17 cellular contexts compared by ENCODE assay signal in the genomic region with DNA sequence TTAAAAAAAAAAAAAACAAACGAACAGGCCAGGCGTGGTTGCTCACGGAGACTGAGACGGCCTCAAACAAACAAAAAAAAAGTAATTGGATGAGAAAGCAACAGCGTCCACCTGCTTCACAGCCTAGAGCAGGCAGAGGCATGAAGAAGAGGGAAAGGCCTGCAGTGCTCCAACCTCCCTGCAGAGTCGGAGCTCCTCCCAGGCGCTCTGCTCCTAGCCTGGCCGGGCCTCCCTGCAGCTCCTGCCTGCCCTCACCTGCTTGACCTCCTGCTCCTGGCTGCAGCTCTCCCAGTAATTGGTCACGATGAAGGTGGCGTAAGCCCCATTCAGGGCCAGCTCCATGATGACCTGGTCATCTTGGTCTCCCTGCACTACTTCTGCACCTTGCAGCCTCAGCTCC. TPM values are rescaled to one million over a fixed set of nuclear protein-coding genes. Genes with fewer than 3 reads are reported as not detected.
DNase-seq lines count a peak whose midpoint lies in the region; ATAC-seq, FAIRE-seq and TF ChIP-seq lines count a peak whose summit lies in the region.
"Had no signal": no experiment of that assay in that cellular context is flagged by ENCODE, and none has a peak within 500 bp of the region (broad histone marks: within the 10 kb centered on the region; RNA-seq: fewer than 3 reads in every experiment).

No MANE protein-coding gene starts in this region.

- peak overlapping the region in 1 of 2 experiments; percentile 3; a peak in 1 of 4 replicates for H3K9ac ChIP-seq in K562 (ENCODE audit: insufficient read depth in 1 of 2, low read depth in 2 of 2, low read length in 2 of 2)
- H3K9ac ChIP-seq: BLaER1 had no signal

- H3K9me3 ChIP-seq in CD8-positive, alpha-beta memory T cell (ENCODE audit: low read length) = no peaks in the 10 kb centered on the region
- H3K9me3 ChIP-seq in K562 (replicated peaks; ENCODE audit: control insufficient read depth, insufficient read depth, low read depth, low read length) (no peaks in the 10 kb centered on the region), neutrophil (no peaks in the 10 kb centered on the region)
- H3K9me3 ChIP-seq: BLaER1, Caco-2 had no signal

- CTCF ChIA-PET in CD8-positive, alpha-beta memory T cell (lab: Charles Lee) = interaction anchor here (1.7 kb wide), 1 partner anchor 9 kb away, joined by 4 read pairs; no protein-coding TSS in a partner anchor
- CTCF ChIA-PET in K562 (lab: Yijun Ruan, JAX; ENCODE audit: low intra/inter-chr PET ratio) = no interaction called here

- no peaks in the 10 kb centered on the region for H3K27me3 ChIP-seq in CD8-positive, alpha-beta memory T cell (ENCODE audit: insufficient read depth, low read length, poor library complexity, severe bottlenecking)
- H3K27me3 ChIP-seq in K562 (ENCODE audit: control insufficient read depth in 2 of 2, insufficient read depth in 2 of 2, low read length in 2 of 2) (no peaks in the 10 kb centered on the region), neutrophil (no peaks in the 10 kb centered on the region)
- H3K27me3 ChIP-seq: BLaER1 had no signal

- H3K27ac ChIP-seq in CD8-positive, alpha-beta memory T cell (ENCODE audit: low read depth, low read length) = no peak overlapping the region
- no peak overlapping the region for H3K27ac ChIP-seq in K562 (ENCODE audit: extremely low read depth, low read depth, low read length)
- H3K27ac ChIP-seq in neutrophil = peak overlapping the region; percentile 25
- H3K27ac ChIP-seq: BLaER1 had no signal

- TF ChIP-seq EP300 in K562 (IDR thresholded peaks at IDR 0.05; ENCODE audit: low read length) = no peak

- H3K4me1 ChIP-seq in CD8-positive, alpha-beta memory T cell (ENCODE audit: insufficient read depth, low read length) = peaks cover 30% of the 10 kb centered on the region
- H3K4me1 ChIP-seq in K562 (replicated peaks in 1 of 2; ENCODE audit: control insufficient read depth in 2 of 2, insufficient read depth in 2 of 2, low read length in 2 of 2) (peaks cover 3 to 12% of the 10 kb centered on the region in 2 experiments; a peak in 3 of 5 replicates), neutrophil (ENCODE audit: control insufficient read depth in 1 of 2, insufficient read depth in 1 of 2, low read depth in 1 of 2, low read length in 1 of 2) (peaks cover 2 to 14% of the 10 kb centered on the region in 2 experiments)

- no peak overlapping the region for H3K4me3 Mint-ChIP-seq in CD8-positive, alpha-beta memory T cell
- H3K4me3 Mint-ChIP-seq in natural killer cell = no peak overlapping the region
- H3K4me3 Mint-ChIP-seq: CD14-positive monocyte had no signal

- peaks cover 12% of the 10 kb centered on the region for H3K36me3 ChIP-seq in CD8-positive, alpha-beta memory T cell (ENCODE audit: insufficient read depth, low read length)
- H3K36me3 ChIP-seq in K562 (ENCODE audit: control insufficient read depth, insufficient read depth, low read length) = peaks cover 58% of the 10 kb centered on the region; the same call in 2 of the 3 replicates
- H3K36me3 ChIP-seq in neutrophil = peaks cover 23% of the 10 kb centered on the region

- DNase-seq in NCI-H2227 (lab: John Stamatoyannopoulos, UW; ENCODE audit: unreplicated experiment) (peak; percentile 54), NCI-H2227 treated with DMSO at 0.1 percent for 48 hours (lab: John Stamatoyannopoulos, UW) (no peak), K562 (ENCODE audit: extremely low read depth in 1 of 4, low spot score in 3 of 4) (no peak), OCI-M1 (lab: John Stamatoyannopoulos, UW) (no peak), natural killer cell (no peak)
- DNase-seq in CD8-positive, alpha-beta memory T cell = no peak
- DNase-seq: 8988T, Caco-2, DMS79 treated with DMSO at 0.1 percent for 48 hours, GF-D8, GOT3, H7, KBM-7 had no signal

- H3K4me2 ChIP-seq in K562 (ENCODE audit: insufficient read depth, low read length) = no peak overlapping the region
- H3K4me2 ChIP-seq: BLaER1 had no signal

- peaks cover 21% of the 10 kb centered on the region for H3K79me2 ChIP-seq in K562 (ENCODE audit: control insufficient read depth, insufficient read depth, low read length)

- no peaks in the 10 kb centered on the region for H3K9me1 ChIP-seq in K562 (ENCODE audit: control insufficient read depth, insufficient read depth, low read length)

- in situ Hi-C loops in K562 (cut with MboI) = no loop called here

- H3K4me1 Mint-ChIP-seq in CD8-positive, alpha-beta memory T cell = peaks cover 35 to 47% (median 44%) of the 10 kb centered on the region in 3 donors
- peaks cover 30 to 37% of the 10 kb centered on the region in 2 donors for H3K4me1 Mint-ChIP-seq in natural killer cell

- H4K20me1 ChIP-seq in K562 (replicated peaks; ENCODE audit: control insufficient read depth, insufficient read depth, low read length) = no peaks in the 10 kb centered on the region

- TF ChIP-seq CTCF in K562 (IDR thresholded peaks at IDR 0.05 in 2 of 3, conservative IDR thresholded peaks at IDR 0.05 in 1 of 3; ENCODE audit: insufficient read depth in 2 of 3, low read depth in 1 of 3, low read length in 3 of 3) (no peak), neutrophil (IDR thresholded peaks at IDR 0.05) (no peak), natural killer cell (IDR thresholded peaks at IDR 0.05) (no peak)

- intact Hi-C loops in K562 (cut with micrococcal nuclease) (no loop called here), natural killer cell (cut with micrococcal nuclease) (no loop called here)

- H3K4me3 ChIP-seq in CD8-positive, alpha-beta memory T cell (ENCODE audit: low read length) = no peak overlapping the region
- no peak overlapping the region for H3K4me3 ChIP-seq in K562
- H3K4me3 ChIP-seq in neutrophil (ENCODE audit: low read depth in 1 of 2, low read length in 1 of 2) = no peak overlapping the region
- H3K4me3 ChIP-seq: BLaER1 had no signal

- H3K27ac Mint-ChIP-seq in CD8-positive, alpha-beta memory T cell = peak overlapping the region in 5 of 8 donors; percentile 23 to 68 (median 54)
- H3K27ac Mint-ChIP-seq in natural killer cell = no peak overlapping the region
- H3K27ac Mint-ChIP-seq: CD14-positive monocyte had no signal

- POLR2A ChIA-PET in CD8-positive, alpha-beta memory T cell (lab: Charles Lee) = interaction anchor here (0.5 kb wide), 1 partner anchor 33 kb away, joined by 3 read pairs; no protein-coding TSS in a partner anchor
- POLR2A ChIA-PET in K562 (lab: Yijun Ruan, JAX) = interaction anchor here (0.7 to 6.6 kb wide), 2 partner anchors 8 to 105 kb away, joined by 3 to 59 read pairs; no protein-coding TSS in a partner anchor

- ATAC-seq in K562 (no peak), HG03342 (IDR thresholded peaks at IDR 0.05; ENCODE audit: unreplicated experiment) (no peak), natural killer cell (no peak)

- no peaks in the 10 kb centered on the region for H3K9me3 Mint-ChIP-seq in CD8-positive, alpha-beta memory T cell
- H3K9me3 Mint-ChIP-seq in natural killer cell = no peaks in the 10 kb centered on the region
- H3K9me3 Mint-ChIP-seq: CD14-positive monocyte had no signal

- no TSS peak for BruUV-seq in K562 (replicated peaks; lab: Mats Ljungman, UMichigan)

- peaks cover 7 to 49% (median 15%) of the 10 kb centered on the region in 3 donors for H3K36me3 Mint-ChIP-seq in CD8-positive, alpha-beta memory T cell
- no peaks in the 10 kb centered on the region for H3K36me3 Mint-ChIP-seq in natural killer cell

- TF ChIP-seq POLR2A in K562 (conservative IDR thresholded peaks at IDR 0.05) = no peak

- H2AFZ ChIP-seq in K562 (ENCODE audit: low read depth, low read length) = no peak overlapping the region

- no peaks in the 10 kb centered on the region for H3K27me3 Mint-ChIP-seq in CD8-positive, alpha-beta memory T cell
- H3K27me3 Mint-ChIP-seq in natural killer cell (ENCODE audit: low read depth in 2 of 2) = no peaks in the 10 kb centered on the region

- 98% methylated on average over 6 of the region's 10 CpGs for WGBS in K562 (ENCODE audit: insufficient coverage, low coverage, missing lambda C conversion rate)

- FAIRE-seq in K562 (lab: Jason Lieb, UNC) = no peak

- TF ChIP-seq RAD21 in K562 (CRISPR knock-in tag; conservative IDR thresholded peaks at IDR 0.05 in 1 of 2, IDR thresholded peaks at IDR 0.05 in 1 of 2) = no peak

RNA-seq across cellular contexts. Expression of a gene that starts 5.5 kb away (rescaled TPM):
- total RNA-seq in CD8-positive, alpha-beta memory T cell = 10 to 100 TPM; 63.8 to 65.8 TPM
- polyA plus RNA-seq in CD8-positive, alpha-beta memory T cell = 75.4 TPM
- 43.9 and 112 TPM in 2 replicates for total RNA-seq in K562 (2011; cell fraction: chromatin; rRNA removed; ENCODE audit: low replicate concordance)
- total RNA-seq in K562 (2011; cell fraction: nucleolus; rRNA removed) = 97.0 and 99.2 TPM in 2 replicates
- total RNA-seq in K562 (2011; cell fraction: nucleoplasm; rRNA removed) = 59.2 and 66.6 TPM in 2 replicates
- total RNA-seq in K562 (2014; rRNA removed) (111 and 116 TPM in 2 replicates), K562 (2014; rRNA removed; fragmentation: Illumina TruSeq; extraction: Trizol) (22.7 and 31.4 TPM in 2 replicates), K562 (2015; rRNA removed; fragmentation: Illumina TruSeq; extraction: Trizol) (62.5 and 66.7 TPM in 2 replicates), K562 (2021) (84.1 and 93.6 TPM in 2 replicates), natural killer cell (10 to 100 TPM; 66.6 to 71.2 (median 69.8) TPM)
- polyA plus RNA-seq in K562 (2011; rRNA removed) (51.1 and 59.7 TPM in 2 replicates), K562 (2014; fragmentation: Illumina TruSeq; extraction: Trizol) (63.2 and 88.3 TPM in 2 replicates), K562 (2014; fragmentation: Nextera tagmentation; extraction: Ambion mirVana) (10 to 100 TPM in 1 of 2 experiments, 1 to 10 TPM in 1; 6.3 to 16.8 TPM), K562 (2014; rRNA removed) (83.9 and 90.2 TPM in 2 replicates)
- 105 and 154 TPM in 2 replicates for polyA plus RNA-seq in K562 (2011; cell fraction: cytosol; rRNA removed)
- 56.5 and 83.6 TPM in 2 replicates for polyA plus RNA-seq in K562 (2011; cell fraction: nucleus; rRNA removed)
- 64.0 and 95.8 TPM in 2 replicates for polyA plus RNA-seq in K562 (2012)
- 37.2 and 42.5 TPM in 2 replicates for polyA minus RNA-seq in K562 (2011; rRNA and poly(A)+ RNA removed)
- 39.4 and 52.3 TPM in 2 replicates for polyA minus RNA-seq in K562 (2011; cell fraction: cytosol; rRNA and poly(A)+ RNA removed)
- 24.5 and 26.7 TPM in 2 replicates for polyA minus RNA-seq in K562 (2011; cell fraction: nucleus; rRNA and poly(A)+ RNA removed)

RNA-seq across cellular contexts. Expression of a gene that starts 7.2 kb away (rescaled TPM):
- 10 to 100 TPM; 87.5 to 95.2 TPM for total RNA-seq in CD8-positive, alpha-beta memory T cell
- 178 TPM for polyA plus RNA-seq in CD8-positive, alpha-beta memory T cell
- total RNA-seq in K562 (2011; cell fraction: chromatin; rRNA removed; ENCODE audit: low replicate concordance) = 31.3 and 64.7 TPM in 2 replicates
- 39.3 and 41.4 TPM in 2 replicates for total RNA-seq in K562 (2011; cell fraction: nucleolus; rRNA removed)
- 40.9 and 52.2 TPM in 2 replicates for total RNA-seq in K562 (2011; cell fraction: nucleoplasm; rRNA removed)
- 78.6 and 84.7 TPM in 2 replicates for total RNA-seq in K562 (2014; rRNA removed)
- 43.9 and 50.4 TPM in 2 replicates for total RNA-seq in K562 (2014; rRNA removed; fragmentation: Illumina TruSeq; extraction: Trizol)
- total RNA-seq in K562 (2015; rRNA removed; fragmentation: Illumina TruSeq; extraction: Trizol) = 60.0 and 66.7 TPM in 2 replicates
- 57.4 and 63.9 TPM in 2 replicates for total RNA-seq in K562 (2021)
- polyA plus RNA-seq in K562 (2011; rRNA removed) = 55.5 and 55.8 TPM in 2 replicates
- 47.4 and 72.1 TPM in 2 replicates for polyA plus RNA-seq in K562 (2011; cell fraction: cytosol; rRNA removed)
- polyA plus RNA-seq in K562 (2011; cell fraction: nucleus; rRNA removed) = 28.3 and 31.1 TPM in 2 replicates
- 55.2 and 61.7 TPM in 2 replicates for polyA plus RNA-seq in K562 (2012)
- polyA plus RNA-seq in K562 (2014; fragmentation: Illumina TruSeq; extraction: Trizol) = 62.8 and 71.3 TPM in 2 replicates
- polyA plus RNA-seq in K562 (2014; fragmentation: Nextera tagmentation; extraction: Ambion mirVana) = 10 to 100 TPM; 26.8 to 46.3 TPM
- polyA plus RNA-seq in K562 (2014; rRNA removed) = 87.4 and 88.1 TPM in 2 replicates
- polyA minus RNA-seq in K562 (2011; rRNA and poly(A)+ RNA removed) = 43.3 and 52.3 TPM in 2 replicates
- polyA minus RNA-seq in K562 (2011; cell fraction: cytosol; rRNA and poly(A)+ RNA removed) = 16.7 and 17.6 TPM in 2 replicates
- polyA minus RNA-seq in K562 (2011; cell fraction: nucleus; rRNA and poly(A)+ RNA removed) = 13.6 and 15.0 TPM in 2 replicates
- total RNA-seq in natural killer cell = 100 to 1,000 TPM in 1 of 3 donors, 10 to 100 TPM in 2; 66.0 to 104 (median 77.3) TPM

RNA-seq across cellular contexts. Expression of a gene that starts 43.3 kb away (rescaled TPM):
- 100 to 1,000 TPM; 104 to 108 TPM for total RNA-seq in CD8-positive, alpha-beta memory T cell
- polyA plus RNA-seq in CD8-positive, alpha-beta memory T cell = 51.1 TPM
- total RNA-seq in K562 (2011; cell fraction: chromatin; rRNA removed; ENCODE audit: low replicate concordance) = 136 and 226 TPM in 2 replicates
- 126 and 149 TPM in 2 replicates for total RNA-seq in K562 (2011; cell fraction: nucleolus; rRNA removed)
- total RNA-seq in K562 (2011; cell fraction: nucleoplasm; rRNA removed) = 142 and 159 TPM in 2 replicates
- total RNA-seq in K562 (2014; rRNA removed) (105 and 143 TPM in 2 replicates), K562 (2014; rRNA removed; fragmentation: Illumina TruSeq; extraction: Trizol) (59.6 and 64.7 TPM in 2 replicates), K562 (2015; rRNA removed; fragmentation: Illumina TruSeq; extraction: Trizol) (77.0 and 78.4 TPM in 2 replicates), K562 (2021) (86.1 and 86.6 TPM in 2 replicates), natural killer cell (10 to 100 TPM; 22.1 to 34.2 (median 27.2) TPM)
- polyA plus RNA-seq in K562 (2011; rRNA removed) (67.0 and 79.0 TPM in 2 replicates), K562 (2014; fragmentation: Illumina TruSeq; extraction: Trizol) (80.0 and 88.3 TPM in 2 replicates), K562 (2014; fragmentation: Nextera tagmentation; extraction: Ambion mirVana) (10 to 100 TPM in 1 of 2 experiments, 1 to 10 TPM in 1; 8.1 to 14.1 TPM), K562 (2014; rRNA removed) (91.2 and 121 TPM in 2 replicates)
- polyA plus RNA-seq in K562 (2011; cell fraction: cytosol; rRNA removed) = 67.8 and 77.0 TPM in 2 replicates
- 144 and 165 TPM in 2 replicates for polyA plus RNA-seq in K562 (2011; cell fraction: nucleus; rRNA removed)
- polyA plus RNA-seq in K562 (2012) = 62.5 and 74.7 TPM in 2 replicates
- polyA minus RNA-seq in K562 (2011; rRNA and poly(A)+ RNA removed) = 40.6 and 53.4 TPM in 2 replicates
- 33.4 and 38.2 TPM in 2 replicates for polyA minus RNA-seq in K562 (2011; cell fraction: cytosol; rRNA and poly(A)+ RNA removed)
- 41.6 and 64.8 TPM in 2 replicates for polyA minus RNA-seq in K562 (2011; cell fraction: nucleus; rRNA and poly(A)+ RNA removed)

RNA-seq across cellular contexts. Expression of a gene that starts 52.6 kb away (rescaled TPM):
- total RNA-seq in CD8-positive, alpha-beta memory T cell = 10 to 100 TPM; 92.0 to 96.3 TPM
- 129 TPM for polyA plus RNA-seq in CD8-positive, alpha-beta memory T cell
- 91.2 and 301 TPM in 2 replicates for total RNA-seq in K562 (2011; cell fraction: chromatin; rRNA removed; ENCODE audit: low replicate concordance)
- total RNA-seq in K562 (2011; cell fraction: nucleolus; rRNA removed) = 159 and 160 TPM in 2 replicates
- total RNA-seq in K562 (2011; cell fraction: nucleoplasm; rRNA removed) = 112 and 116 TPM in 2 replicates
- total RNA-seq in K562 (2014; rRNA removed) (30.5 and 37.8 TPM in 2 replicates), K562 (2014; rRNA removed; fragmentation: Illumina TruSeq; extraction: Trizol) (6.9 and 8.5 TPM in 2 replicates), K562 (2015; rRNA removed; fragmentation: Illumina TruSeq; extraction: Trizol) (18.7 and 21.0 TPM in 2 replicates), K562 (2021) (67.0 and 77.2 TPM in 2 replicates), natural killer cell (100 to 1,000 TPM; 335 to 425 (median 415) TPM)
- polyA plus RNA-seq in K562 (2011; rRNA removed) (15.4 and 35.9 TPM in 2 replicates), K562 (2014; fragmentation: Illumina TruSeq; extraction: Trizol) (21.6 and 29.6 TPM in 2 replicates), K562 (2014; fragmentation: Nextera tagmentation; extraction: Ambion mirVana) (under 1 TPM; 0.45 to 0.51 TPM), K562 (2014; rRNA removed) (54.1 and 63.1 TPM in 2 replicates)
- 17.5 and 26.3 TPM in 2 replicates for polyA plus RNA-seq in K562 (2011; cell fraction: cytosol; rRNA removed)
- polyA plus RNA-seq in K562 (2011; cell fraction: nucleus; rRNA removed) = 184 and 367 TPM in 2 replicates
- 31.1 and 80.3 TPM in 2 replicates for polyA plus RNA-seq in K562 (2012)
- polyA minus RNA-seq in K562 (2011; rRNA and poly(A)+ RNA removed) = 11.1 and 17.7 TPM in 2 replicates
- polyA minus RNA-seq in K562 (2011; cell fraction: cytosol; rRNA and poly(A)+ RNA removed) = 33.7 and 44.1 TPM in 2 replicates
- 52.4 and 63.5 TPM in 2 replicates for polyA minus RNA-seq in K562 (2011; cell fraction: nucleus; rRNA and poly(A)+ RNA removed)

Comparison
In these comparisons a context has a peak if more than half of its experiments do, and no peak if none do; other contexts are left out.
1. H3K27ac Mint-ChIP-seq: peak in CD8-positive, alpha-beta memory T cell (5 of 8); none in natural killer cell (0 of 2).